In the genomic region with DNA sequence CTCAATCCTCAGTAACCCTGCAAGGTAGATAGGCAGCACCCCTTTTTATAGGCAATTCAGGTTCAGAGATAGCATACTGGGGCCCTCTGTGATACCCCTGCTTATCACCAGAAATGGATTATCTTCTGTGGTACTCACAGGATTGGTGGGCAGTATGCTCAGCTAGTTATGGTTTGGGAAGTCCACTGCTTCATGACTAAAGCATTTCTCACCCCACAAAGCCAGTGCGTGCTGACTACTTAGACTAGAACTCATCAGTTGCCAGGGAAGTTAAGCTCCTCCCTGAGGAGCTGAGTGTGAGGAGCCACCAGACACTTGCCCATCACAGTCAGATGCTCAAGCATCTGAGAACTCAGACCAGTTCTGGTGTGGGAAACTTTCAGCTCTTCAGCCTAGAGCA, we compare ENCODE assay signal across 10 cellular contexts.
DNase-seq lines count a peak whose midpoint lies in the region; ATAC-seq and TF ChIP-seq lines count a peak whose summit lies in the region.
"Had no signal": no experiment of that assay in that cellular context is flagged by ENCODE, and none has a peak within 500 bp of the region (broad histone marks: within the 10 kb centered on the region; RNA-seq: fewer than 3 reads in every experiment).

No MANE protein-coding gene starts in this region.

- H3K9me3 Mint-ChIP-seq in CD4-positive, alpha-beta memory T cell = no peaks in the 10 kb centered on the region

- POLR2A ChIA-PET in RWPE1 (lab: Yijun Ruan, JAX; ENCODE audit: low non-redundant PET) = no interaction called here
- POLR2A ChIA-PET in CD4-positive, alpha-beta memory T cell (lab: Charles Lee; ENCODE audit: partially characterized antibody) = interaction anchor here (0.8 kb wide), 2 partner anchors 26 to 36 kb away, joined by 3 read pairs; no protein-coding TSS in a partner anchor

- H3K9me3 ChIP-seq in CD4-positive, alpha-beta memory T cell (ENCODE audit: control insufficient read depth in 1 of 2, low read length in 2 of 2) = no peaks in the 10 kb centered on the region
- H3K9me3 ChIP-seq: sigmoid colon had no signal

- intact Hi-C loops in CD4-positive, alpha-beta memory T cell (cut with micrococcal nuclease) = no loop called here

- DNase-seq in AG09309 (ENCODE audit: low read depth) (peak; percentile 49), RWPE1 (ENCODE audit: low spot score) (peak; percentile 38), germinal center (ENCODE audit: low spot score) (peak; percentile 50), mucosa of gallbladder (ENCODE audit: low spot score) (no peak), superior temporal gyrus (ENCODE audit: extremely low spot score) (no peak)
- no peak for DNase-seq in CD4-positive, alpha-beta memory T cell
- DNase-seq: sigmoid colon had no signal

- peak; percentile 41 for ATAC-seq in GM19351 (IDR thresholded peaks at IDR 0.05; ENCODE audit: unreplicated experiment)
- no peak for ATAC-seq in HG02970 (IDR thresholded peaks at IDR 0.05; ENCODE audit: low FRiP score, unreplicated experiment)

- H3K4me1 ChIP-seq in CD4-positive, alpha-beta memory T cell (ENCODE audit: insufficient read depth, low read length) = no peaks in the 10 kb centered on the region

- no peaks in the 10 kb centered on the region for H3K36me3 ChIP-seq in CD4-positive, alpha-beta memory T cell (ENCODE audit: insufficient read depth, low read length)

- peaks cover 0 to 1% (median 0%) of the 10 kb centered on the region in 4 donors for H3K4me1 Mint-ChIP-seq in CD4-positive, alpha-beta memory T cell

- H3K27ac ChIP-seq in RWPE1 = no peak overlapping the region
- H3K27ac ChIP-seq in CD4-positive, alpha-beta memory T cell (ENCODE audit: low read depth, low read length) = no peak overlapping the region
- H3K27ac ChIP-seq: HL-60, sigmoid colon had no signal

- no peak for TF ChIP-seq CTCF in AG09309 (IDR thresholded peaks at IDR 0.05; ENCODE audit: control insufficient read depth, insufficient read depth, low read depth, low read length, missing control alignments)
- TF ChIP-seq CTCF in RWPE1 (conservative IDR thresholded peaks at IDR 0.05; ENCODE audit: low read depth) = no peak

- CTCF ChIA-PET in RWPE1 (lab: Yijun Ruan, JAX) = no interaction called here
- CTCF ChIA-PET in CD4-positive, alpha-beta memory T cell (lab: Charles Lee; ENCODE audit: partially characterized antibody) = interaction anchor here (0.7 kb wide), 1 partner anchor 19 kb away, joined by 3 read pairs; no protein-coding TSS in a partner anchor

- peak overlapping the region in 2 of 7 donors; percentile 43 to 68 for H3K27ac Mint-ChIP-seq in CD4-positive, alpha-beta memory T cell

- no peak overlapping the region for H3K4me3 Mint-ChIP-seq in CD4-positive, alpha-beta memory T cell

- no peaks in the 10 kb centered on the region for H3K27me3 Mint-ChIP-seq in CD4-positive, alpha-beta memory T cell

- H3K27me3 ChIP-seq in CD4-positive, alpha-beta memory T cell (ENCODE audit: insufficient read depth, low read length) = no peaks in the 10 kb centered on the region
- H3K27me3 ChIP-seq: sigmoid colon had no signal

- H3K4me3 ChIP-seq in AG09309 (ENCODE audit: control insufficient read depth, low read depth, low read length) = no peak overlapping the region
- H3K4me3 ChIP-seq in CD4-positive, alpha-beta memory T cell (ENCODE audit: low read length in 2 of 2) = no peak overlapping the region
- H3K4me3 ChIP-seq: sigmoid colon had no signal

- peaks cover under 1 to 16% of the 10 kb centered on the region in 2 donors for H3K36me3 Mint-ChIP-seq in CD4-positive, alpha-beta memory T cell

Comparison
In these comparisons a context has a peak if more than half of its experiments do, and no peak if none do; other contexts are left out.
1. DNase-seq: peak in AG09309 (single experiment), RWPE1 (single experiment) and germinal center (single experiment); none in mucosa of gallbladder (single experiment), CD4-positive, alpha-beta memory T cell (0 of 5) and superior temporal gyrus (single experiment).